Comparison of ENCODE assay signal across 22 cellular contexts in the genomic region with DNA sequence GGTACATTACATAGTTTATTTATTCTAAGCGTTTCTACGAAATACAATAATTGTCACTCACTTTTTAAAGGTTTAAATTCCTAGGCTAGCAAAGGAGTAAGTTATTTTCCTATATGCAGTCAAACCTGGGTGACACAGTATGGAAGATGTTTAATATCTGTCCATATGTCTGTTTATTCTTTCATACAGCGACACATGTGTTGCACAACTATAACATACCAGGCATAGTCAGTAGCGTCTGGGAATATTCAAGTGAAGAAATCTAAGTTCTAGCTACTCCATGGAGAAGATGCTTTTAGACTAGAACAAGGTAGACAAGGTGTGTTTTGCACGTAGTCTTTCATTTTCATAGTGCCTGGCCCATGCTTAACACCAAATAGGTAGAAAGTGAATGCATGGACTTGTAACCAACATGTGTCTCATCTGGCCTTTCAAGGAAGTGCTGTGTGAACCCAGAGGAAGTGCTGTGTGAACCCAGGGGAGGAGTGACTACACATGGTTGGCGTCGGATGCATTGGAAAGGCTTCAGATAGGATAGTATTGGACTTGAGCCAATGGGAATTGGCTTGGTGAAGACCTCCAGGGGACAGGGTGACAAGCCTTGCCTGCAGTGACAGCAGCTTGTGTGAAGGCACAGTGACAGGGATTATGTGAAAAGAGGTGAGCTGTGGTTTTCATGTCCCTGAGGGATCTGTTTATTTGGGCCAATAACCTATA.
DNase-seq lines count a peak whose midpoint lies in the region; ATAC-seq and TF ChIP-seq lines count a peak whose summit lies in the region.
"Had no signal": no experiment of that assay in that cellular context is flagged by ENCODE, and none has a peak within 500 bp of the region (broad histone marks: within the 10 kb centered on the region; RNA-seq: fewer than 3 reads in every experiment).

No MANE protein-coding gene starts in this region.

- H3K36me3 Mint-ChIP-seq in WTC11, result no peaks in the 10 kb centered on the region
- H3K36me3 Mint-ChIP-seq: activated naive CD8-positive, alpha-beta T cell treated with anti-CD3 and anti-CD28 coated beads, Interleukin-2, amount 10 ng/mL, durations not matched to agents 7 days and 5 days had no signal

- no peaks in the 10 kb centered on the region for H3K9me3 Mint-ChIP-seq in WTC11
- H3K9me3 Mint-ChIP-seq: activated naive CD8-positive, alpha-beta T cell treated with anti-CD3 and anti-CD28 coated beads, Interleukin-2, amount 10 ng/mL, durations not matched to agents 7 days and 5 days; nephron had no signal

- no peak overlapping the region for H3K4me3 Mint-ChIP-seq in WTC11
- H3K4me3 Mint-ChIP-seq: activated naive CD8-positive, alpha-beta T cell treated with anti-CD3 and anti-CD28 coated beads, Interleukin-2, amount 10 ng/mL, durations not matched to agents 7 days and 5 days; nephron had no signal

- H3K27ac ChIP-seq in right atrium auricular region (peak overlapping the region in 1 of 2 donors; percentile 42), left ventricle myocardium inferior (replicated peaks) (peak overlapping the region; percentile 68), tibial artery (peak overlapping the region; percentile 84 to 85)
- H3K27ac ChIP-seq: spleen had no signal

- peaks cover 69% of the 10 kb centered on the region for H3K4me1 Mint-ChIP-seq in WTC11
- H3K4me1 Mint-ChIP-seq: activated naive CD8-positive, alpha-beta T cell treated with anti-CD3 and anti-CD28 coated beads, Interleukin-2, amount 10 ng/mL, durations not matched to agents 7 days and 5 days had no signal

- no peaks in the 10 kb centered on the region for H3K27me3 Mint-ChIP-seq in WTC11 (ENCODE audit: low read depth)

- CTCF ChIA-PET in WTC11 (lab: Charles Lee), result no interaction called here

- intact Hi-C loops in Right ventricle myocardium superior (cut with DNase I) (no loop called here), left ventricle myocardium inferior (cut with micrococcal nuclease) (no loop called here), tibial artery (cut with DNase I; ENCODE audit: low total_unique reads) (no loop called here)

- POLR2A ChIA-PET in WTC11 (lab: Charles Lee), result no interaction called here

- TF ChIP-seq CTCF in right atrium auricular region (IDR thresholded peaks at IDR 0.05) (no peak), WTC11 (IDR thresholded peaks at IDR 0.05) (no peak), left ventricle myocardium inferior (IDR thresholded peaks at IDR 0.05; ENCODE audit: borderline replicate concordance) (no peak), tibial artery (IDR thresholded peaks at IDR 0.05) (no peak)

- ATAC-seq in Right ventricle myocardium superior (ENCODE audit: poor library complexity) (peak; percentile 73), WTC11 (no peak; the same call in 1 of the 2 replicates)

- H3K27me3 ChIP-seq in right atrium auricular region, result no peaks in the 10 kb centered on the region
- no peaks in the 10 kb centered on the region for H3K27me3 ChIP-seq in left ventricle myocardium inferior (ENCODE audit: low read depth)
- H3K27me3 ChIP-seq in tibial artery, result no peaks in the 10 kb centered on the region
- H3K27me3 ChIP-seq: pancreas, spleen, upper lobe of left lung had no signal

- no peaks in the 10 kb centered on the region for H3K36me3 ChIP-seq in right atrium auricular region
- no peaks in the 10 kb centered on the region for H3K36me3 ChIP-seq in left ventricle myocardium inferior
- H3K36me3 ChIP-seq in tibial artery, result no peaks in the 10 kb centered on the region
- H3K36me3 ChIP-seq: pancreas, spleen, upper lobe of left lung had no signal

- no peak for DNase-seq in Right ventricle myocardium superior
- DNase-seq in right atrium auricular region (ENCODE audit: low spot score), result no peak
- no peak for DNase-seq in WTC11 (ENCODE audit: low spot score)
- no peak for DNase-seq in left ventricle myocardium inferior
- DNase-seq in tibial artery, result no peak
- DNase-seq in nucleus accumbens (lab: John Stamatoyannopoulos, UW), result no peak
- DNase-seq in activated gamma-delta T cell (lab: John Stamatoyannopoulos, UW), result no peak
- no peak for DNase-seq in SIG-M5 (lab: John Stamatoyannopoulos, UW)
- DNase-seq: activated CD4-positive, alpha-beta T cell treated with anti-CD3 and anti-CD28 coated beads for 4 hours; activated effector memory CD4-positive, alpha-beta T cell treated with Interleukin-2 at 50 U/mL for 16 hours; activated naive CD8-positive, alpha-beta T cell treated with anti-CD3 and anti-CD28 coated beads, Interleukin-2, amount 10 ng/mL, durations not matched to agents 7 days and 5 days; DMS53; glutamatergic neuron; kidney; mammary epithelial cell; NCI-H187 treated with DMSO at 0.1 percent for 48 hours; RPMI8226; SK-N-SH; spleen; upper lobe of left lung had no signal

- H3K27ac Mint-ChIP-seq in WTC11, result peak overlapping the region; percentile 85
- H3K27ac Mint-ChIP-seq: activated naive CD8-positive, alpha-beta T cell treated with anti-CD3 and anti-CD28 coated beads, Interleukin-2, amount 10 ng/mL, durations not matched to agents 7 days and 5 days had no signal

- no peaks in the 10 kb centered on the region for H3K9me3 ChIP-seq in right atrium auricular region
- H3K9me3 ChIP-seq in left ventricle myocardium inferior (replicated peaks), result no peaks in the 10 kb centered on the region
- H3K9me3 ChIP-seq in tibial artery, result no peaks in the 10 kb centered on the region
- H3K9me3 ChIP-seq: pancreas, SK-N-SH, spleen, upper lobe of left lung had no signal

- H3K4me3 ChIP-seq in right atrium auricular region, result no peak overlapping the region
- H3K4me3 ChIP-seq in left ventricle myocardium inferior, result no peak overlapping the region
- H3K4me3 ChIP-seq in tibial artery, result no peak overlapping the region
- H3K4me3 ChIP-seq: pancreas, spleen, upper lobe of left lung had no signal

- peaks cover 0 to 38% of the 10 kb centered on the region in 2 donors for H3K4me1 ChIP-seq in right atrium auricular region
- H3K4me1 ChIP-seq in left ventricle myocardium inferior, result peaks cover 71% of the 10 kb centered on the region
- peaks cover 0 to 87% (median 25%) of the 10 kb centered on the region in 4 donors for H3K4me1 ChIP-seq in tibial artery

TF ChIP-seq in WTC11, 78 proteins besides CTCF, POLR2A, EP300 and RAD21:
- TF ChIP-seq RORB (CRISPR knock-in tag; IDR thresholded peaks at IDR 0.05) (no peak), ZNF219 (CRISPR knock-in tag; IDR thresholded peaks at IDR 0.05; ENCODE audit: borderline replicate concordance) (no peak), FOXP1 (CRISPR knock-in tag; IDR thresholded peaks at IDR 0.05; ENCODE audit: borderline replicate concordance) (no peak), NR1H2 (CRISPR knock-in tag; IDR thresholded peaks at IDR 0.05) (no peak), TP53 (CRISPR knock-in tag; IDR thresholded peaks at IDR 0.05) (no peak), GABPB1 (CRISPR knock-in tag; IDR thresholded peaks at IDR 0.05) (no peak), GTF2I (CRISPR knock-in tag; conservative IDR thresholded peaks at IDR 0.05) (no peak)
